11 cellular contexts compared by ENCODE assay signal in the genomic region with DNA sequence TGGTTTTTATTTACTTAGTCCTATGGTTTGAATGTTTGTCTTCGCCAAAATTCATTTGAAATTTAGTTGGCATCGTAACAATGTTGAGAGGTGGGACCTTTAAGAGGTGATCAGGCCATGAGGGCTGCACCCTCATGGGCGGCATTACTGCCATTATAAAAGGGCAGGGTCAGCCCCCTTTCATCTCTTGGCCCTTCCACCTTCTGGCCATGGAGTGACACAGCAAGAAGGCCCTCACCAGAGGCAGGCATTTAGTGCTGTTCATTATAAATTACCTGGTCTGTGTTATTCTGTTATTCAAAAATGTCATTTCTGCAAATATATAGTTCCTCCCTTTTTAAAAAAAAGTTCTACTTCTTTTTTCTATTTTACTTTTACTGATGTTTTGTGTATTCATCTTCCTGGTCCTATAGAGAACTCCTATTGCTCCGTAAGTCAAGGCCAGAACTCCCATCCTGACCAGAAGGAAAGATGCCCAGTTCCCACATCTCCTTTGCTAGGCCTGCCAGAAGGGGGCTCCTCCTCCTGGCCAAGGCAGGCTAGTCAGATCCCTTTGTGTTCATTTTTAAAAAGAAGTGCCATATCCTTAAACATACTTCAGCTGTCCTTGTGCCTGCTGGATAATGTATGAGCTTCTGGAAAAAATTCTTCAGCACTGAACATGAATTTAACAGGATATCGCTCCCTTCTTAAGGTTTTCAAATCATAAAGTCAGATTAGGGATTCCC. TPM values are rescaled to one million over a fixed set of nuclear protein-coding genes. Genes with fewer than 3 reads are reported as not detected.
DNase-seq lines count a peak whose midpoint lies in the region; ATAC-seq, FAIRE-seq and TF ChIP-seq lines count a peak whose summit lies in the region.
"Had no signal": no experiment of that assay in that cellular context is flagged by ENCODE, and none has a peak within 500 bp of the region (broad histone marks: within the 10 kb centered on the region; RNA-seq: fewer than 3 reads in every experiment).

No MANE protein-coding gene starts in this region.

- H3K9ac ChIP-seq in adipocyte (ENCODE audit: low read length) = no peak overlapping the region

- no peak overlapping the region for H3K27ac ChIP-seq in left lung
- H3K27ac ChIP-seq in aorta (ENCODE audit: low read depth in 1 of 2, low read length in 2 of 2) = no peak overlapping the region

- WGBS in aorta, 2 donors = 83 to 90% methylated on average over 5 of the region's 5 CpGs

- TF ChIP-seq CTCF in BE2C (IDR thresholded peaks at IDR 0.05; ENCODE audit: low read depth, low read length) = peak; percentile 64
- TF ChIP-seq CTCF in left lung (IDR thresholded peaks at IDR 0.05) = peak; percentile 22 to 23

- FAIRE-seq in urothelium cell line (lab: Jason Lieb, UNC) = no peak

- peak; percentile 33 for ATAC-seq in left lung
- ATAC-seq in aorta (ENCODE audit: low FRiP score) = no peak
- ATAC-seq in GM21528 (IDR thresholded peaks at IDR 0.05; ENCODE audit: low FRiP score, unreplicated experiment) = no peak
- ATAC-seq: natural killer cell treated with Interleukin-12 subunit alpha and Interleukin-12 subunit beta and Interleukin-15 and Interleukin-18, amount 100 ng/mL, for 72 hours had no signal

- no peak for DNase-seq in BE2C
- DNase-seq in HT-29 (ENCODE audit: low spot score) = peak; percentile 45
- peak; percentile 29 for DNase-seq in adipocyte (ENCODE audit: low read depth)
- no peak for DNase-seq in left lung
- no peak for DNase-seq in urothelium cell line (ENCODE audit: low spot score)
- DNase-seq in aorta = no peak
- DNase-seq in mesenteric fat pad (ENCODE audit: low spot score) = no peak
- DNase-seq: activated CD4-positive, alpha-beta T cell treated with anti-CD3 and anti-CD28 coated beads, Interleukin-2, amount 10 ng/mL, durations not matched to agents 7 days and 5 days; NCI-H1436 had no signal

- no peaks in the 10 kb centered on the region for H3K36me3 ChIP-seq in BE2C
- H3K36me3 ChIP-seq in adipocyte (ENCODE audit: control insufficient read depth, insufficient read depth, low read length, severe bottlenecking) = no peaks in the 10 kb centered on the region
- H3K36me3 ChIP-seq in left lung = no peaks in the 10 kb centered on the region
- H3K36me3 ChIP-seq in aorta (ENCODE audit: control insufficient read depth in 1 of 2, insufficient read depth in 2 of 2, low read length in 1 of 2) = no peaks in the 10 kb centered on the region

- intact Hi-C loops in left lung (cut with DNase I) = no loop called here
- intact Hi-C loops in aorta (cut with DNase I) = no loop called here

- H3K27me3 ChIP-seq in BE2C (no peaks in the 10 kb centered on the region), adipocyte (replicated peaks; ENCODE audit: control insufficient read depth, insufficient read depth, low read length) (peaks cover 11% of the 10 kb centered on the region), left lung (no peaks in the 10 kb centered on the region), aorta (ENCODE audit: control insufficient read depth in 1 of 2, insufficient read depth in 2 of 2, low read length in 1 of 2) (no peaks in the 10 kb centered on the region)

- H3K4me3 ChIP-seq in BE2C (ENCODE audit: low read depth, low read length) (no peak overlapping the region), adipocyte (ENCODE audit: low read length) (no peak overlapping the region), left lung (no peak overlapping the region), aorta (ENCODE audit: low read length in 2 of 2) (no peak overlapping the region)

- H3K4me1 ChIP-seq in BE2C (no peaks in the 10 kb centered on the region), adipocyte (ENCODE audit: control insufficient read depth, insufficient read depth, low read length) (no peaks in the 10 kb centered on the region), left lung (peaks cover 0 to 14% of the 10 kb centered on the region in 2 donors), aorta (ENCODE audit: control insufficient read depth in 1 of 2, insufficient read depth in 2 of 2, low read length in 2 of 2) (no peaks in the 10 kb centered on the region)

- H3K9me3 ChIP-seq in BE2C (no peaks in the 10 kb centered on the region), adipocyte (ENCODE audit: control insufficient read depth, low read length) (no peaks in the 10 kb centered on the region), left lung (no peaks in the 10 kb centered on the region), aorta (ENCODE audit: control insufficient read depth, low read length) (no peaks in the 10 kb centered on the region)

RNA-seq across cellular contexts. Expression of a gene that starts 10.0 kb away (rescaled TPM):
- polyA plus RNA-seq in BE2C (2012; ENCODE audit: insufficient read depth, insufficient read length, low read depth) = 34.2 TPM
- total RNA-seq in HT-29 (2014; rRNA removed; shearing (Covaris generic)) = 42.9 and 43.9 TPM in 2 replicates
- total RNA-seq in left lung (10 to 100 TPM; 42.4 to 75.0 TPM), aorta (10 to 100 TPM; 42.2 to 48.4 TPM), mesenteric fat pad (55.3 TPM)
- 10 to 100 TPM in 1 of 2 donors, 1 to 10 TPM in 1; 8.5 to 16.2 TPM for polyA plus RNA-seq in aorta

Comparison
In these comparisons a context has a peak if more than half of its experiments do, and no peak if none do; other contexts are left out.
1. DNase-seq: peak in HT-29 (single experiment) and adipocyte (single experiment); none in BE2C (single experiment), left lung (0 of 2), urothelium cell line (single experiment), aorta (0 of 2) and mesenteric fat pad (single experiment).